9 cellular contexts compared by ENCODE assay signal in genomic region chr16:89315271-89315670, GRCh38.
A peak's percentile ranks its signal among the peaks of the same experiment; 100 is the strongest.
DNase-seq lines count a peak whose midpoint lies in the region; ATAC-seq, FAIRE-seq and TF ChIP-seq lines count a peak whose summit lies in the region.
"Had no signal": no experiment of that assay in that cellular context is flagged by ENCODE, and none has a peak within 500 bp of the region (broad histone marks: within the 10 kb centered on the region; RNA-seq: fewer than 3 reads in every experiment).

No MANE protein-coding gene starts in this region.

- H3K36me3 Mint-ChIP-seq in T-helper 17 cell (ENCODE audit: low read depth), result peaks cover 2% of the 10 kb centered on the region

- H3K27ac ChIP-seq in SK-N-SH (ENCODE audit: low read depth in 2 of 2, low read length in 1 of 2) (peak overlapping the region; percentile 8 to 68), esophagus (ENCODE audit: low read depth in 2 of 2, low read length in 1 of 2) (peak overlapping the region; percentile 74 to 87), small intestine (ENCODE audit: low read depth in 1 of 2, low read length in 1 of 2) (peak overlapping the region; percentile 58 to 66)
- H3K27ac ChIP-seq: 22Rv1 had no signal

- CTCF ChIA-PET in SK-N-SH (lab: Yijun Ruan, JAX), result no interaction called here

- no peak for TF ChIP-seq EP300 in SK-N-SH (IDR thresholded peaks at IDR 0.05; ENCODE audit: borderline replicate concordance in 1 of 2, low read depth in 1 of 2, low read length in 1 of 2)

- H2AFZ ChIP-seq in SK-N-SH (ENCODE audit: low read depth), result no peak overlapping the region

- H3K4me3 ChIP-seq in SK-N-SH (ENCODE audit: low read depth in 2 of 2, low read length in 1 of 2) (no peak overlapping the region), esophagus (ENCODE audit: low read depth in 1 of 2, low read length in 2 of 2) (peak overlapping the region in 1 of 2 donors; percentile 17), small intestine (ENCODE audit: low read depth in 1 of 2, low read length in 2 of 2) (no peak overlapping the region)

- peaks cover 46 to 48% of the 10 kb centered on the region in 2 experiments; a peak in 3 of 4 replicates for H3K4me1 ChIP-seq in SK-N-SH (ENCODE audit: control insufficient read depth in 1 of 2, insufficient read depth in 2 of 2, low read depth in 1 of 2, low read length in 1 of 2)
- H3K4me1 ChIP-seq in esophagus (ENCODE audit: control insufficient read depth in 2 of 2, insufficient read depth in 2 of 2, low read length in 1 of 2), result peaks cover 32 to 59% of the 10 kb centered on the region in 2 donors
- peaks cover 14 to 27% of the 10 kb centered on the region in 2 donors for H3K4me1 ChIP-seq in small intestine (ENCODE audit: control insufficient read depth in 2 of 2, insufficient read depth in 1 of 2, low read depth in 1 of 2, low read length in 1 of 2)

- H3K27me3 ChIP-seq in SK-N-SH (ENCODE audit: insufficient read depth), result no peaks in the 10 kb centered on the region
- H3K27me3 ChIP-seq in esophagus (ENCODE audit: control insufficient read depth in 1 of 2, insufficient read depth in 2 of 2, low read length in 2 of 2), result no peaks in the 10 kb centered on the region
- no peaks in the 10 kb centered on the region for H3K27me3 ChIP-seq in small intestine (ENCODE audit: control insufficient read depth in 2 of 2, insufficient read depth in 2 of 2, low read length in 2 of 2)

- no peak for TF ChIP-seq POLR2A in GM12892 (IDR thresholded peaks at IDR 0.05; ENCODE audit: low read depth, low read length)

- H3K36me3 ChIP-seq in SK-N-SH (replicated peaks in 1 of 2; ENCODE audit: control insufficient read depth in 1 of 2, insufficient read depth in 2 of 2, low read length in 1 of 2) (peaks cover 15 to 28% of the 10 kb centered on the region in 2 experiments), esophagus (ENCODE audit: control insufficient read depth in 2 of 2, insufficient read depth in 2 of 2, low read length in 1 of 2) (peaks cover 0 to 29% of the 10 kb centered on the region in 2 donors), small intestine (ENCODE audit: control insufficient read depth in 2 of 2, insufficient read depth in 2 of 2, low read length in 2 of 2) (peaks cover 0 to 5% of the 10 kb centered on the region in 2 donors)

- 94% methylated on average over 18 of the region's 19 CpGs for WGBS in SK-N-SH (ENCODE audit: low lambda C conversion rate)
- WGBS in esophagus, 2 donors, result 80 to 84% methylated on average over 19 of the region's 19 CpGs
- WGBS in small intestine, 3 donors, result 77 to 80% (median 79%) methylated on average over 19 of the region's 19 CpGs

- no peaks in the 10 kb centered on the region for H3K9me3 ChIP-seq in SK-N-SH
- no peaks in the 10 kb centered on the region for H3K9me3 ChIP-seq in T-helper 17 cell (ENCODE audit: control insufficient read depth, low read length, poor library complexity, severe bottlenecking)
- H3K9me3 ChIP-seq in esophagus (ENCODE audit: control insufficient read depth in 2 of 2, insufficient read depth in 1 of 2, low read depth in 1 of 2, low read length in 1 of 2), result peaks cover 0 to 4% of the 10 kb centered on the region in 2 donors
- no peaks in the 10 kb centered on the region for H3K9me3 ChIP-seq in small intestine (ENCODE audit: control insufficient read depth, low read depth)

- H3K4me2 ChIP-seq in SK-N-SH, result peak overlapping the region; percentile 75

- POLR2A ChIA-PET in SK-N-SH (lab: Yijun Ruan, JAX), result no interaction called here

- DNase-seq in SK-N-SH (no peak), T-helper 17 cell (no peak), small intestine (no peak), GM12892 (ENCODE audit: insufficient read length) (no peak), occipital lobe (lab: John Stamatoyannopoulos, UW) (no peak), cerebellar cortex (ENCODE audit: low spot score) (no peak)

- peaks cover 70% of the 10 kb centered on the region for H3K4me1 Mint-ChIP-seq in T-helper 17 cell

- H3K27me3 Mint-ChIP-seq in T-helper 17 cell, result no peaks in the 10 kb centered on the region

- no peak for TF ChIP-seq CTCF in SK-N-SH (IDR thresholded peaks at IDR 0.05)

- no peaks in the 10 kb centered on the region for H3K9me2 ChIP-seq in SK-N-SH

- TF ChIP-seq RAD21 in SK-N-SH (IDR thresholded peaks at IDR 0.05; ENCODE audit: low read length), result no peak

- H3K27ac Mint-ChIP-seq in T-helper 17 cell, result peak overlapping the region; percentile 99

- peak overlapping the region; percentile 23; the same call in 1 of the 2 replicates for H3K9ac ChIP-seq in SK-N-SH

- H3F3A ChIP-seq in SK-N-SH (replicated peaks; ENCODE audit: insufficient read depth), result peaks cover 36% of the 10 kb centered on the region

- peak overlapping the region; percentile 92 for H3K4me3 Mint-ChIP-seq in T-helper 17 cell

- H4K20me1 ChIP-seq in SK-N-SH (ENCODE audit: insufficient read depth), result peaks cover 77% of the 10 kb centered on the region

- no peak for ATAC-seq in SK-N-SH treated with all-trans-retinoic acid at 6 μM for 48 hours
- no peak for ATAC-seq in T-helper 17 cell

- peaks cover 100% of the 10 kb centered on the region for H3K79me2 ChIP-seq in SK-N-SH (ENCODE audit: insufficient read depth)

- FAIRE-seq in small intestine (lab: Jason Lieb, UNC) (no peak), GM12892 (lab: Jason Lieb, UNC) (no peak)

TF ChIP-seq in SK-N-SH, 30 proteins besides CTCF, POLR2A, EP300 and RAD21:
- TF ChIP-seq TEAD4 (IDR thresholded peaks at IDR 0.05; ENCODE audit: borderline replicate concordance, insufficient read depth) (no peak), GABPA (IDR thresholded peaks at IDR 0.05; ENCODE audit: low read depth) (no peak), SIN3A (IDR thresholded peaks at IDR 0.05; ENCODE audit: borderline replicate concordance, low read depth, low read length) (no peak), SMC3 (IDR thresholded peaks at IDR 0.05; ENCODE audit: low read depth, low read length) (no peak), FOSL2 (IDR thresholded peaks at IDR 0.05; ENCODE audit: borderline replicate concordance, low read depth) (no peak)

TF ChIP-seq in SK-N-SH treated with all-trans-retinoic acid at 6 μM for 48 hours, 23 proteins besides CTCF, POLR2A, EP300 and RAD21 (continues in another document):
- TF ChIP-seq ISL1 (CRISPR knock-in tag; IDR thresholded peaks at IDR 0.05) (no peak), ARNTL (CRISPR knock-in tag; IDR thresholded peaks at IDR 0.05; ENCODE audit: borderline replicate concordance, low read depth) (no peak), PPARA (CRISPR knock-in tag; IDR thresholded peaks at IDR 0.05; ENCODE audit: borderline replicate concordance) (no peak), BACH2 (CRISPR knock-in tag; IDR thresholded peaks at IDR 0.05; ENCODE audit: borderline replicate concordance) (no peak), ZFP30 (CRISPR knock-in tag; IDR thresholded peaks at IDR 0.05) (no peak), GLIS3 (CRISPR knock-in tag; IDR thresholded peaks at IDR 0.05) (no peak), ESRRG (CRISPR knock-in tag; IDR thresholded peaks at IDR 0.05) (no peak), SNAI2 (CRISPR knock-in tag; IDR thresholded peaks at IDR 0.05) (no peak), ZC3H10 (CRISPR knock-in tag; IDR thresholded peaks at IDR 0.05) (no peak), OSR1 (CRISPR knock-in tag; IDR thresholded peaks at IDR 0.05) (no peak), CSDC2 (CRISPR knock-in tag; IDR thresholded peaks at IDR 0.05) (no peak)
- TF ChIP-seq, protein P1, sequence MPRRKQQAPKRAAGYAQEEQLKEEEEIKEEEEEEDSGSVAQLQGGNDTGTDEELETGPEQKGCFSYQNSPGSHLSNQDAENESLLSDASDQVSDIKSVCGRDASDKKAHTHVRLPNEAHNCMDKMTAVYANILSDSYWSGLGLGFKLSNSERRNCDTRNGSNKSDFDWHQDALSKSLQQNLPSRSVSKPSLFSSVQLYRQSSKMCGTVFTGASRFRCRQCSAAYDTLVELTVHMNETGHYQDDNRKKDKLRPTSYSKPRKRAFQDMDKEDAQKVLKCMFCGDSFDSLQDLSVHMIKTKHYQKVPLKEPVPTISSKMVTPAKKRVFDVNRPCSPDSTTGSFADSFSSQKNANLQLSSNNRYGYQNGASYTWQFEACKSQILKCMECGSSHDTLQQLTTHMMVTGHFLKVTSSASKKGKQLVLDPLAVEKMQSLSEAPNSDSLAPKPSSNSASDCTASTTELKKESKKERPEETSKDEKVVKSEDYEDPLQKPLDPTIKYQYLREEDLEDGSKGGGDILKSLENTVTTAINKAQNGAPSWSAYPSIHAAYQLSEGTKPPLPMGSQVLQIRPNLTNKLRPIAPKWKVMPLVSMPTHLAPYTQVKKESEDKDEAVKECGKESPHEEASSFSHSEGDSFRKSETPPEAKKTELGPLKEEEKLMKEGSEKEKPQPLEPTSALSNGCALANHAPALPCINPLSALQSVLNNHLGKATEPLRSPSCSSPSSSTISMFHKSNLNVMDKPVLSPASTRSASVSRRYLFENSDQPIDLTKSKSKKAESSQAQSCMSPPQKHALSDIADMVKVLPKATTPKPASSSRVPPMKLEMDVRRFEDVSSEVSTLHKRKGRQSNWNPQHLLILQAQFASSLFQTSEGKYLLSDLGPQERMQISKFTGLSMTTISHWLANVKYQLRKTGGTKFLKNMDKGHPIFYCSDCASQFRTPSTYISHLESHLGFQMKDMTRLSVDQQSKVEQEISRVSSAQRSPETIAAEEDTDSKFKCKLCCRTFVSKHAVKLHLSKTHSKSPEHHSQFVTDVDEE (CRISPR knock-in tag; IDR thresholded peaks at IDR 0.05), result no peak
- TF ChIP-seq, protein P2, sequence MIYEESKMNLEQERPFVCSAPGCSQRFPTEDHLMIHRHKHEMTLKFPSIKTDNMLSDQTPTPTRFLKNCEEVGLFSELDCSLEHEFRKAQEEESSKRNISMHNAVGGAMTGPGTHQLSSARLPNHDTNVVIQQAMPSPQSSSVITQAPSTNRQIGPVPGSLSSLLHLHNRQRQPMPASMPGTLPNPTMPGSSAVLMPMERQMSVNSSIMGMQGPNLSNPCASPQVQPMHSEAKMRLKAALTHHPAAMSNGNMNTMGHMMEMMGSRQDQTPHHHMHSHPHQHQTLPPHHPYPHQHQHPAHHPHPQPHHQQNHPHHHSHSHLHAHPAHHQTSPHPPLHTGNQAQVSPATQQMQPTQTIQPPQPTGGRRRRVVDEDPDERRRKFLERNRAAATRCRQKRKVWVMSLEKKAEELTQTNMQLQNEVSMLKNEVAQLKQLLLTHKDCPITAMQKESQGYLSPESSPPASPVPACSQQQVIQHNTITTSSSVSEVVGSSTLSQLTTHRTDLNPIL (CRISPR knock-in tag; IDR thresholded peaks at IDR 0.05; ENCODE audit: low read depth), result no peak
